In genomic region chr6:45424628-45424955, GRCh38 we compare ENCODE assay signal across 9 cellular contexts. TPM values are rescaled to one million over a fixed set of nuclear protein-coding genes. Genes with fewer than 3 reads are reported as not detected.
DNase-seq lines count a peak whose midpoint lies in the region; ATAC-seq and TF ChIP-seq lines count a peak whose summit lies in the region.
"Had no signal": no experiment of that assay in that cellular context is flagged by ENCODE, and none has a peak within 500 bp of the region (broad histone marks: within the 10 kb centered on the region; RNA-seq: fewer than 3 reads in every experiment).

No MANE protein-coding gene starts in this region.

- intact Hi-C loops in thyroid gland (cut with DNase I) = loop anchor here (10.0 kb wide), 1 partner anchor 290 kb away; no protein-coding TSS in a partner anchor

- H3K9me3 ChIP-seq in HUES64 (ENCODE audit: insufficient read depth, low read depth, low read length) (no peaks in the 10 kb centered on the region), T-helper 17 cell (ENCODE audit: control insufficient read depth, low read length, poor library complexity, severe bottlenecking) (no peaks in the 10 kb centered on the region), fibroblast of lung (ENCODE audit: control insufficient read depth, insufficient read depth, low read depth, low read length) (no peaks in the 10 kb centered on the region), skeletal muscle tissue (ENCODE audit: control insufficient read depth in 3 of 3, low read length in 3 of 3) (no peaks in the 10 kb centered on the region), thyroid gland (no peaks in the 10 kb centered on the region)

- 69% methylated on average over 2 of the region's 4 CpGs for WGBS in HUES64
- WGBS in thyroid gland, 2 donors = 74 to 82% methylated on average over 4 of the region's 4 CpGs

- peaks cover 72% of the 10 kb centered on the region for H3K27me3 ChIP-seq in HUES64 (ENCODE audit: insufficient read depth, low read length)
- H3K27me3 ChIP-seq in fibroblast of lung (ENCODE audit: control insufficient read depth, insufficient read depth, low read length) = no peaks in the 10 kb centered on the region
- H3K27me3 ChIP-seq in skeletal muscle tissue (ENCODE audit: control insufficient read depth in 3 of 3, insufficient read depth in 3 of 3, low read length in 3 of 3) = peaks cover 33 to 40% (median 36%) of the 10 kb centered on the region in 3 donors
- peaks cover 24% of the 10 kb centered on the region for H3K27me3 ChIP-seq in thyroid gland

- TF ChIP-seq CTCF in fibroblast of lung (conservative IDR thresholded peaks at IDR 0.05 in 1 of 2, IDR thresholded peaks at IDR 0.05 in 1 of 2; ENCODE audit: low read depth in 1 of 2, low read length in 2 of 2) (no peak), thyroid gland (IDR thresholded peaks at IDR 0.05) (no peak), progenitor cell of endocrine pancreas (IDR thresholded peaks at IDR 0.05; ENCODE audit: unreplicated experiment) (no peak)

- DNase-seq in T-helper 17 cell (no peak), fibroblast of lung (ENCODE audit: low read depth in 2 of 2) (no peak), thyroid gland (no peak), DMS79 treated with DMSO at 0.1 percent for 48 hours (lab: John Stamatoyannopoulos, UW) (no peak), progenitor cell of endocrine pancreas (ENCODE audit: low spot score, unreplicated experiment) (no peak)
- DNase-seq in activated CD8-positive, alpha-beta memory T cell treated with anti-CD3 and anti-CD28 coated beads for 24 hours = no peak
- DNase-seq: midbrain had no signal

- peaks cover 13% of the 10 kb centered on the region for H3K4me1 ChIP-seq in HUES64 (ENCODE audit: insufficient read depth, low read length)
- H3K4me1 ChIP-seq in fibroblast of lung (ENCODE audit: control insufficient read depth, extremely low read depth, insufficient read depth, low read length) = peaks cover 3% of the 10 kb centered on the region
- H3K4me1 ChIP-seq in skeletal muscle tissue (ENCODE audit: control insufficient read depth in 3 of 3, insufficient read depth in 3 of 3, low read length in 3 of 3) = peaks cover 25 to 30% (median 27%) of the 10 kb centered on the region in 3 donors
- peaks cover 25 to 33% of the 10 kb centered on the region in 2 donors for H3K4me1 ChIP-seq in thyroid gland

- H3K9ac ChIP-seq in HUES64 (ENCODE audit: low read depth, low read length) = no peak overlapping the region
- no peak overlapping the region for H3K9ac ChIP-seq in fibroblast of lung (ENCODE audit: insufficient read depth, low read length)
- H3K9ac ChIP-seq in skeletal muscle tissue (ENCODE audit: low read depth in 1 of 3, low read length in 3 of 3) = no peak overlapping the region

- H3K27me3 Mint-ChIP-seq in T-helper 17 cell = no peaks in the 10 kb centered on the region
- peaks cover 82% of the 10 kb centered on the region for H3K27me3 Mint-ChIP-seq in progenitor cell of endocrine pancreas

- H3K27ac Mint-ChIP-seq in T-helper 17 cell (peak overlapping the region; percentile 97), progenitor cell of endocrine pancreas (no peak overlapping the region)

- peak overlapping the region; percentile 67 for H3K4me2 ChIP-seq in fibroblast of lung (ENCODE audit: extremely low read depth, insufficient read depth, low read length)

- H2AFZ ChIP-seq in fibroblast of lung (ENCODE audit: low read length) = no peak overlapping the region

- ATAC-seq in T-helper 17 cell = no peak

- H3K27ac ChIP-seq in HUES64 (ENCODE audit: low read depth, low read length) = no peak overlapping the region
- no peak overlapping the region for H3K27ac ChIP-seq in fibroblast of lung (ENCODE audit: insufficient read depth, low read length)
- peak overlapping the region; percentile 28 for H3K27ac ChIP-seq in skeletal muscle tissue (ENCODE audit: low read depth, low read length)
- peak overlapping the region in 1 of 3 donors; percentile 83 for H3K27ac ChIP-seq in thyroid gland

- H3K36me3 Mint-ChIP-seq in T-helper 17 cell (ENCODE audit: low read depth) = peaks cover 9% of the 10 kb centered on the region
- H3K36me3 Mint-ChIP-seq in progenitor cell of endocrine pancreas (ENCODE audit: insufficient read depth) = no peaks in the 10 kb centered on the region

- TF ChIP-seq POLR2A in thyroid gland (IDR thresholded peaks at IDR 0.05) = no peak

- H3K4me1 Mint-ChIP-seq in T-helper 17 cell (peaks cover 36% of the 10 kb centered on the region), progenitor cell of endocrine pancreas (ENCODE audit: low read depth) (peaks cover 15% of the 10 kb centered on the region)

- H3K9me3 Mint-ChIP-seq in progenitor cell of endocrine pancreas (ENCODE audit: low read depth) = no peaks in the 10 kb centered on the region

- H3K79me2 ChIP-seq in fibroblast of lung (ENCODE audit: control insufficient read depth, insufficient read depth, low read length) = peaks cover 52% of the 10 kb centered on the region

- peak overlapping the region; percentile 87; the same call in 1 of the 2 replicates for H3K4me3 ChIP-seq in HUES64 (ENCODE audit: low read length)
- peak overlapping the region in 3 of 4 experiments; percentile 84 to 90 (median 85) for H3K4me3 ChIP-seq in fibroblast of lung (replicated peaks in 1 of 4; ENCODE audit: control extremely low read depth in 1 of 4, insufficient read depth in 1 of 4, low read depth in 3 of 4, low read length in 4 of 4)
- H3K4me3 ChIP-seq in skeletal muscle tissue (ENCODE audit: low read length in 3 of 3) = no peak overlapping the region
- no peak overlapping the region for H3K4me3 ChIP-seq in thyroid gland (replicated peaks in 1 of 3)

- H3K36me3 ChIP-seq in HUES64 (ENCODE audit: insufficient read depth, low read length) (no peaks in the 10 kb centered on the region), fibroblast of lung (ENCODE audit: control insufficient read depth, insufficient read depth, low read length) (no peaks in the 10 kb centered on the region), skeletal muscle tissue (ENCODE audit: control insufficient read depth in 3 of 3, insufficient read depth in 3 of 3, low read length in 3 of 3) (no peaks in the 10 kb centered on the region), thyroid gland (no peaks in the 10 kb centered on the region)

- H4K20me1 ChIP-seq in fibroblast of lung (ENCODE audit: control insufficient read depth, extremely low read depth, insufficient read depth, low read length) = no peaks in the 10 kb centered on the region

- H3K4me3 Mint-ChIP-seq in T-helper 17 cell (peak overlapping the region; percentile 98), progenitor cell of endocrine pancreas (ENCODE audit: low read depth) (no peak overlapping the region)

RNA-seq across cellular contexts. Expression of gene SUPT3H, which starts 46.9 kb away (rescaled TPM):
- polyA plus RNA-seq in HUES64 (2013, experiment 1 of 2) = 19.8 TPM
- 19.3 TPM for polyA plus RNA-seq in HUES64 (2013, experiment 2 of 2)
- total RNA-seq in T-helper 17 cell (10 to 100 TPM; 10.8 to 17.6 TPM), fibroblast of lung (8.3 and 8.5 TPM in 2 replicates), skeletal muscle tissue (9.9 TPM), thyroid gland (10 to 100 TPM in 3 of 4 donors, 1 to 10 TPM in 1; 9.8 to 21.6 (median 11.1) TPM), progenitor cell of endocrine pancreas (40.5 and 41.1 TPM in 2 replicates)
- polyA plus RNA-seq in fibroblast of lung = 7.0 and 8.5 TPM in 2 replicates
- 4.9 and 5.8 TPM in 2 replicates for polyA plus RNA-seq in fibroblast of lung (2012)
- polyA minus RNA-seq in fibroblast of lung (ENCODE audit: low replicate concordance) = 1.4 and 12.4 TPM in 2 replicates

Comparison
In these comparisons a context has a peak if more than half of its experiments do, and no peak if none do; other contexts are left out.
1. H3K4me3 ChIP-seq: peak in HUES64 (single experiment) and fibroblast of lung (3 of 4); none in skeletal muscle tissue (0 of 3) and thyroid gland (0 of 3).